ENCODE assay signal across 2 cellular contexts in the genomic region with DNA sequence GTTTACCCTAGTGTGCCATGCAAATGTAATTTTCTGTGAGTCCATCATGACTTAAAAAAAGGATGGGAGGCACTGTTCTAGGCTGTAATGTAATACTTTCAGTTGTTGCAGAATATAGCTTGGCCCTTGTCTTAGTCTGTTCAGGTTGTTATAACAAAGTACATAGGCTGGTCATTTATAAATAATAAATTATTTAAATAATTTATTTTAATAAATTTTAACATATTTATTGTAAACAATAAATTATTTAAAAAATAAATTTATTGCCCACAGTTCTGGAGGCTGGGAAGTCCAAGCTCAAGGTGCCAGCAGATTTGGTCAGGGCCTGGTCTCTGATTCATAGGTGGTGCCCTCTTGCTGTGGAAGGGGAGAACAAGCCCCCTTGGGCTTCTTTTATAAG.
TF ChIP-seq lines count a peak whose summit lies in the region.

No MANE protein-coding gene starts in this region.

TF ChIP-seq in HepG2, 621 proteins besides CTCF, POLR2A, EP300 and RAD21:
- TF ChIP-seq XRCC5 (optimal IDR thresholded peaks at IDR 0.05; ENCODE audit: low read length) (no peak), ZNF564 (CRISPR knock-in tag; IDR thresholded peaks at IDR 0.05) (peak; percentile 70; the same call in 1 of the 2 replicates)

TF ChIP-seq in WTC11, 78 proteins besides CTCF, POLR2A, EP300 and RAD21:
- TF ChIP-seq, protein P1, sequence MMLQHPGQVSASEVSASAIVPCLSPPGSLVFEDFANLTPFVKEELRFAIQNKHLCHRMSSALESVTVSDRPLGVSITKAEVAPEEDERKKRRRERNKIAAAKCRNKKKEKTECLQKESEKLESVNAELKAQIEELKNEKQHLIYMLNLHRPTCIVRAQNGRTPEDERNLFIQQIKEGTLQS (CRISPR knock-in tag; conservative IDR thresholded peaks at IDR 0.05): no peak
- peak; percentile 96 for TF ChIP-seq HMGA2 (CRISPR knock-in tag; IDR thresholded peaks at IDR 0.05)
